8 cellular contexts compared by ENCODE assay signal in genomic region chr19:49896863-49897621, GRCh38. TPM values are rescaled to one million over a fixed set of nuclear protein-coding genes. Genes with fewer than 3 reads are reported as not detected.
DNase-seq lines count a peak whose midpoint lies in the region; ATAC-seq and TF ChIP-seq lines count a peak whose summit lies in the region.

Gene IL4I1, minus strand, starts transcription at chr19:49896887. Its CDS starts 727 bp downstream, at chr19:49896160.

- H3K4me2 ChIP-seq in OCI-LY1 (ENCODE audit: low read length), result peak within 1 kb of the TSS; percentile 40; the same call in 1 of the 2 replicates

- H3K36me3 ChIP-seq in OCI-LY1 (ENCODE audit: insufficient read depth, low read length), result no peaks in the 10 kb centered on the region
- H3K36me3 ChIP-seq in BE2C, result no peaks in the 10 kb centered on the region

- TF ChIP-seq CTCF in OCI-LY1 (IDR thresholded peaks at IDR 0.05; ENCODE audit: low read length), result no peak
- no peak for TF ChIP-seq CTCF in BE2C (IDR thresholded peaks at IDR 0.05; ENCODE audit: low read depth, low read length)

- peak within 1 kb of the TSS; percentile 83 for H3K4me3 Mint-ChIP-seq in activated T-helper 1 cell treated with anti-CD3 and anti-CD28 coated beads, Interleukin-12 subunit alpha, Interleukin-12 subunit beta, Interleukin-2, Interleukin-4 antibody, amounts not matched to agents 30 ng/mL and 10 ng/mL and 1 ng/mL, durations not matched to agents 14 hours and 24 hours and 36 hours

- H3K36me3 Mint-ChIP-seq in activated T-helper 1 cell treated with anti-CD3 and anti-CD28 coated beads, Interleukin-12 subunit alpha, Interleukin-12 subunit beta, Interleukin-2, Interleukin-4 antibody, amounts not matched to agents 30 ng/mL and 10 ng/mL and 1 ng/mL, durations not matched to agents 14 hours and 24 hours and 36 hours (ENCODE audit: low read depth), result peaks cover 13% of the 10 kb centered on the region

- H3K27me3 Mint-ChIP-seq in activated T-helper 1 cell treated with anti-CD3 and anti-CD28 coated beads, Interleukin-12 subunit alpha, Interleukin-12 subunit beta, Interleukin-2, Interleukin-4 antibody, amounts not matched to agents 30 ng/mL and 10 ng/mL and 1 ng/mL, durations not matched to agents 14 hours and 24 hours and 36 hours (ENCODE audit: insufficient read depth), result peaks cover 1% of the 10 kb centered on the region

- peak; percentile 54 for ATAC-seq in GM21786 (IDR thresholded peaks at IDR 0.05; ENCODE audit: unreplicated experiment)
- ATAC-seq in left colon, result peak; percentile 39

- H4K20me1 ChIP-seq in OCI-LY1 (ENCODE audit: insufficient read depth, low read length), result no peaks in the 10 kb centered on the region

- H3K27ac ChIP-seq in OCI-LY1 (ENCODE audit: low read depth, low read length, poor library complexity, severe bottlenecking), result no peak within 1 kb of the TSS

- H3F3A ChIP-seq in OCI-LY1 (ENCODE audit: insufficient read depth, low read length), result no peaks in the 10 kb centered on the region

- intact Hi-C loops in activated T-helper 1 cell treated with anti-CD3 and anti-CD28 coated beads, Interleukin-12 subunit alpha, Interleukin-12 subunit beta, Interleukin-2, Interleukin-4 antibody, amounts not matched to agents 30 ng/mL and 10 ng/mL and 1 ng/mL, durations not matched to agents 14 hours and 24 hours and 36 hours (cut with micrococcal nuclease), result loop anchor here (1.0 to 2.0 kb wide), 4 partner anchors 14 to 46 kb away; partner anchors contain the start of genes AKT1S1, ATF5, NUP62 and PTOV1
- intact Hi-C loops in left colon (cut with DNase I, micrococcal nuclease), result no loop called here

- H2AFZ ChIP-seq in OCI-LY1 (ENCODE audit: low read length), result no peak within 1 kb of the TSS

- H3K4me1 Mint-ChIP-seq in activated T-helper 1 cell treated with anti-CD3 and anti-CD28 coated beads, Interleukin-12 subunit alpha, Interleukin-12 subunit beta, Interleukin-2, Interleukin-4 antibody, amounts not matched to agents 30 ng/mL and 10 ng/mL and 1 ng/mL, durations not matched to agents 14 hours and 24 hours and 36 hours (ENCODE audit: low read depth), result peaks cover 41% of the 10 kb centered on the region

- H3K9me3 ChIP-seq in OCI-LY1 (ENCODE audit: low read length) (no peaks in the 10 kb centered on the region), BE2C (no peaks in the 10 kb centered on the region)

- H3K9me2 ChIP-seq in OCI-LY1 (ENCODE audit: low read depth, low read length), result no peaks in the 10 kb centered on the region

- H3K27ac Mint-ChIP-seq in activated T-helper 1 cell treated with anti-CD3 and anti-CD28 coated beads, Interleukin-12 subunit alpha, Interleukin-12 subunit beta, Interleukin-2, Interleukin-4 antibody, amounts not matched to agents 30 ng/mL and 10 ng/mL and 1 ng/mL, durations not matched to agents 14 hours and 24 hours and 36 hours, result peak within 1 kb of the TSS; percentile 99

- H3K4me3 ChIP-seq in OCI-LY1 (ENCODE audit: low read depth, low read length, poor library complexity, severe bottlenecking) (no peak within 1 kb of the TSS), BE2C (ENCODE audit: low read depth, low read length) (no peak within 1 kb of the TSS)

- H3K27me3 ChIP-seq in OCI-LY1 (ENCODE audit: insufficient read depth, low read length) (no peaks in the 10 kb centered on the region), BE2C (no peaks in the 10 kb centered on the region)

- peaks cover 21% of the 10 kb centered on the region for H3K4me1 ChIP-seq in OCI-LY1 (ENCODE audit: insufficient read depth, low read length, severe bottlenecking)
- H3K4me1 ChIP-seq in BE2C, result no peaks in the 10 kb centered on the region

- no peak within 1 kb of the TSS for H3K9ac ChIP-seq in OCI-LY1 (ENCODE audit: low read length)

- H3K9me3 Mint-ChIP-seq in activated T-helper 1 cell treated with anti-CD3 and anti-CD28 coated beads, Interleukin-12 subunit alpha, Interleukin-12 subunit beta, Interleukin-2, Interleukin-4 antibody, amounts not matched to agents 30 ng/mL and 10 ng/mL and 1 ng/mL, durations not matched to agents 14 hours and 24 hours and 36 hours, result no peaks in the 10 kb centered on the region

- DNase-seq in EH (ENCODE audit: low read depth) (peak; percentile 25), left colon (peak in 1 of 2 donors; percentile 51), BE2C (no peak), NCI-H1105 (lab: John Stamatoyannopoulos, UW) (no peak)
- DNase-seq in activated T-helper 1 cell treated with anti-CD3 and anti-CD28 coated beads, Interleukin-12 subunit alpha, Interleukin-12 subunit beta, Interleukin-2, Interleukin-4 antibody, amounts not matched to agents 30 ng/mL and 10 ng/mL and 1 ng/mL, durations not matched to agents 14 hours and 24 hours and 36 hours (ENCODE audit: low spot score), result peak; percentile 54
- DNase-seq in stimulated activated CD8-positive, alpha-beta memory T cell treated with anti-CD3 and anti-CD28 coated beads, Interleukin-2, amount 100 ng/mL, for 1 hour (ENCODE audit: low read depth in 2 of 2), result peak; percentile 23 to 37

- H3K79me2 ChIP-seq in OCI-LY1 (ENCODE audit: insufficient read depth, low read length), result no peaks in the 10 kb centered on the region

RNA-seq across cellular contexts. Expression of gene IL4I1, which starts in this region (rescaled TPM):
- 50.0 and 51.5 TPM in 2 replicates for total RNA-seq in activated T-helper 1 cell treated with anti-CD3 and anti-CD28 coated beads, Interleukin-12 subunit alpha, Interleukin-12 subunit beta, Interleukin-2, Interleukin-4 antibody, amounts not matched to agents 30 ng/mL and 10 ng/mL and 1 ng/mL, durations not matched to agents 14 hours and 24 hours and 36 hours
- total RNA-seq in left colon, result 1 to 10 TPM in 1 of 2 donors, under 1 TPM in 1; 0.67 to 1.3 TPM
- 0.76 TPM for polyA plus RNA-seq in BE2C (2012; ENCODE audit: insufficient read depth, insufficient read length, low read depth)

Comparison
In these comparisons a context has a peak if more than half of its experiments do, and no peak if none do; other contexts are left out.
1. RNA of gene IL4I1 (total RNA-seq): 50.0 to 51.5 TPM in activated T-helper 1 cell treated with anti-CD3 and anti-CD28 coated beads, Interleukin-12 subunit alpha, Interleukin-12 subunit beta, Interleukin-2, Interleukin-4 antibody, amounts not matched to agents 30 ng/mL and 10 ng/mL and 1 ng/mL, durations not matched to agents 14 hours and 24 hours and 36 hours; 0.67 to 1.3 TPM in left colon; every median in the first group is over 10 times any median in the second.
2. DNase-seq: peak in EH (single experiment), activated T-helper 1 cell treated with anti-CD3 and anti-CD28 coated beads, Interleukin-12 subunit alpha, Interleukin-12 subunit beta, Interleukin-2, Interleukin-4 antibody, amounts not matched to agents 30 ng/mL and 10 ng/mL and 1 ng/mL, durations not matched to agents 14 hours and 24 hours and 36 hours (single experiment) and stimulated activated CD8-positive, alpha-beta memory T cell treated with anti-CD3 and anti-CD28 coated beads, Interleukin-2, amount 100 ng/mL, for 1 hour (2 of 2); none in BE2C (single experiment) and NCI-H1105 (single experiment).